8 cellular contexts compared by ENCODE assay signal in the genomic region with DNA sequence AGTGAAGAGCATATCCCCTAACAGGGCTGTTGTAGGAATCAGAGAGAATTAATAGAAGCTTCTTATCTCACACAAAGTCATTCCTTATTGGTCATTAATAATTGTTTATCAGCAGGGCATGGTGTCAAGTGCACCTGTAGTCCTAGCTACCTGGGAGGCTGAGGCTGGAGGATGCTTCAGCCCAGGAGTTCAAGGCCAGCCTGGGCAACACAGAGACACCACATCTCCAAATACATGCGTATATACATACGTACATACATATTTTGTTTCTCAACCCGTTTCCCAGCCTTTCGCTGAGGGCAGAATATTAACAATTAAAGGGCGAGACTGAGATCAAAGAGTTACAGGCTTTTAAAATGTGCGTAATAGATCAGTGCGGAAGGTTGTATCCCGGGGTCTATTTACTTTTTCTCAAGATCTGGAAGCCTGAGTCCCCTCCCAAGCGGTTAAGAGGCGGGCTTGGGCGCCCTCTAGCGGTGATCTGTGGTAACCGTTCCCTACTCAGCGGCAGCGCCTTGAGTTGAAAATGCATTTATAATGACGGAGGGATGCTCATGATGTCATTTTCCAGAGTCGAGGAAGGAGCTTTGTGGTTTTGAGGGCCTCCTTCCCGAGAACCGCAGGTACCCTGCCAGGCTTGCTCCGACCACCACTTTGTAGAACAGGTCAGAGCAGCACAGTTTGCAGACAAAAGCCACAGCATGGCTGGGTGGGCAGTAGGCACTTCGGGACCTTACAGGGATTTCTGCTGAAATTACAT.
DNase-seq lines count a peak whose midpoint lies in the region; ATAC-seq and TF ChIP-seq lines count a peak whose summit lies in the region.

No MANE protein-coding gene starts in this region.

- no peak overlapping the region for H3K27ac ChIP-seq in HUES6 (ENCODE audit: low read depth, low read length)

- no peak for ATAC-seq in GM19035 (IDR thresholded peaks at IDR 0.05; ENCODE audit: unreplicated experiment)

- H3K9ac ChIP-seq in HUES6 (ENCODE audit: low read length) (no peak overlapping the region), NT2/D1 (ENCODE audit: insufficient read length, low read depth) (peak overlapping the region; percentile 32)

- TF ChIP-seq CTCF in epithelial cell of proximal tubule (conservative IDR thresholded peaks at IDR 0.05; ENCODE audit: low read depth, low read length), result peak; percentile 97

- H3K4me3 ChIP-seq in HUES6 (ENCODE audit: low read depth, low read length), result peak overlapping the region; percentile 38
- no peak overlapping the region for H3K4me3 ChIP-seq in NT2/D1 (ENCODE audit: insufficient read length, low read depth)
- H3K4me3 ChIP-seq in epithelial cell of proximal tubule (ENCODE audit: low read depth, low read length), result no peak overlapping the region

- H3K9me3 ChIP-seq in HUES6 (ENCODE audit: control insufficient read depth, insufficient read depth, low read depth, low read length) (no peaks in the 10 kb centered on the region), NT2/D1 (ENCODE audit: insufficient read depth, low read length) (no peaks in the 10 kb centered on the region)

- peak; percentile 15 for DNase-seq in GF-D8 (lab: John Stamatoyannopoulos, UW)
- DNase-seq in NT2/D1 (ENCODE audit: low read depth, low spot score), result peak; percentile 51
- peak; percentile 96 for DNase-seq in activated CD8-positive, alpha-beta memory T cell treated with anti-CD3 and anti-CD28 coated beads, Interleukin-2, amount 50 U/mL, for 48 hours
- DNase-seq in epithelial cell of proximal tubule (ENCODE audit: low read depth), result no peak
- peak; percentile 67 for DNase-seq in myocyte (ENCODE audit: low read depth)
- DNase-seq in stimulated activated CD8-positive, alpha-beta memory T cell treated with anti-CD3 and anti-CD28 coated beads, Interleukin-4, amount 100 ng/mL, for 48 hours, result peak; percentile 88

- H3K27me3 ChIP-seq in HUES6 (ENCODE audit: control insufficient read depth, insufficient read depth, low read length) (peaks cover 6% of the 10 kb centered on the region; the same call in 1 of the 2 replicates), NT2/D1 (ENCODE audit: insufficient read depth, insufficient read length) (no peaks in the 10 kb centered on the region)

- H3K36me3 ChIP-seq in HUES6 (ENCODE audit: control insufficient read depth, insufficient read depth, low read length) (no peaks in the 10 kb centered on the region), NT2/D1 (ENCODE audit: insufficient read depth, insufficient read length, low read length) (no peaks in the 10 kb centered on the region)

- H3K4me1 ChIP-seq in HUES6 (ENCODE audit: control insufficient read depth, insufficient read depth, low read length) (no peaks in the 10 kb centered on the region), NT2/D1 (ENCODE audit: insufficient read depth, insufficient read length) (no peaks in the 10 kb centered on the region)
